Comparison of ENCODE assay signal across 10 cellular contexts in the genomic region with DNA sequence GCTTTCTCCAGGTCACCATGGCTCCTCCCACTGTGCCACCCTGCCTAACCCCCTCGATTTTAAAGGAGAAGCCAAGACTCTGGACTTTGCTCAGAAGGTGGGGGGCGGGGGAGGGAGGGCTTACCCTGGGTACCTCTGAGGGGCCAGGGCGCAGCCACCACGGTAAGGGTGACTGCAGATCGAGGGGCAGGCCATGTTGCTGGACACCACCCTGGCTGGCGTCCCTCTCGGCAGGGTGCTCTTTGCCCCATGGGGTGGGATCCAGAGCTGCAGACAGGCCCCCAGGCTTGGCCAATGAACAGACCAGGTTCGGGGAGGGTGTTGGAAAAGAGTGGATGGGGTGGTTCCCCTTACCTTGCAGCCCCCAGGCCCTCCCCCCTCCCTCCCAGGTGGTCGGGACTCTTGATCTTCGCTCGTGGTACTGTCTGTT. TPM values are rescaled to one million over a fixed set of nuclear protein-coding genes. Genes with fewer than 3 reads are reported as not detected.
DNase-seq lines count a peak whose midpoint lies in the region; ATAC-seq, FAIRE-seq and TF ChIP-seq lines count a peak whose summit lies in the region.
"Had no signal": no experiment of that assay in that cellular context is flagged by ENCODE, and none has a peak within 500 bp of the region (broad histone marks: within the 10 kb centered on the region; RNA-seq: fewer than 3 reads in every experiment).

No MANE protein-coding gene starts in this region.

- no peak overlapping the region for H2BK20ac ChIP-seq in IMR-90 (ENCODE audit: low read depth, low read length)

- peak overlapping the region; percentile 30 for H3K4me3 Mint-ChIP-seq in stimulated activated memory B cell treated with anti-CD40 and anti-IgM and Interleukin-4, amounts not matched to agents 10 μg/mL and 1 μg/mL and 100 μg/mL, for 72 hours

- no peak overlapping the region for H4K8ac ChIP-seq in IMR-90 (ENCODE audit: low read depth in 2 of 2, low read length in 2 of 2)

- no peak overlapping the region for H2AK9ac ChIP-seq in IMR-90 (replicated peaks; ENCODE audit: low read depth, low read length, poor library complexity)

- in situ Hi-C loops in IMR-90 (cut with MboI; ENCODE audit: low sequenced_read_pairs), result no loop called here

- no peak overlapping the region for H3K4me2 ChIP-seq in IMR-90 (ENCODE audit: low read depth, low read length)

- H4K91ac ChIP-seq in IMR-90 (ENCODE audit: insufficient read depth, low read depth, low read length), result no peak overlapping the region

- no peak overlapping the region for H3K18ac ChIP-seq in IMR-90 (ENCODE audit: low read depth, low read length)

- no peak overlapping the region for H3K14ac ChIP-seq in IMR-90 (replicated peaks; ENCODE audit: low read depth, low read length)

- H2BK15ac ChIP-seq in IMR-90 (ENCODE audit: low read depth, low read length), result no peak overlapping the region

- H2AK5ac ChIP-seq in IMR-90 (ENCODE audit: low read depth, low read length), result no peak overlapping the region

- H3K23ac ChIP-seq in IMR-90 (ENCODE audit: low read depth, low read length), result no peak overlapping the region

- FAIRE-seq in HTR-8/SVneo (lab: Jason Lieb, UNC), result no peak
- FAIRE-seq: GM12878 had no signal

- H3K4me1 Mint-ChIP-seq in stimulated activated memory B cell treated with anti-CD40 and anti-IgM and Interleukin-4, amounts not matched to agents 10 μg/mL and 1 μg/mL and 100 μg/mL, for 72 hours, result peaks cover 34% of the 10 kb centered on the region

- H3K79me1 ChIP-seq in IMR-90 (ENCODE audit: low read depth in 1 of 2, low read length in 2 of 2), result no peaks in the 10 kb centered on the region

- H2AFZ ChIP-seq in IMR-90 (replicated peaks; ENCODE audit: low read length, poor library complexity), result peak overlapping the region; percentile 70

- no peak for TF ChIP-seq RAD21 in IMR-90 (IDR thresholded peaks at IDR 0.05; ENCODE audit: low read length)

- peaks cover 51% of the 10 kb centered on the region for H3K27me3 Mint-ChIP-seq in stimulated activated memory B cell treated with anti-CD40 and anti-IgM and Interleukin-4, amounts not matched to agents 10 μg/mL and 1 μg/mL and 100 μg/mL, for 72 hours

- no TSS peak for BruUV-seq in IMR-90 (replicated peaks; lab: Mats Ljungman, UMichigan)

- ATAC-seq in IMR-90 (ENCODE audit: low read depth) (no peak), left lung (peak; percentile 0), GM21390 (IDR thresholded peaks at IDR 0.05; ENCODE audit: unreplicated experiment) (no peak)
- no peak for ATAC-seq in stimulated activated memory B cell treated with anti-CD40 and anti-IgM and Interleukin-4, amounts not matched to agents 10 μg/mL and 1 μg/mL and 100 μg/mL, for 72 hours

- TF ChIP-seq CTCF in IMR-90 (conservative IDR thresholded peaks at IDR 0.05; ENCODE audit: low read depth, low read length) (no peak), breast epithelium (IDR thresholded peaks at IDR 0.05) (no peak), left lung (IDR thresholded peaks at IDR 0.05) (no peak)

- no peak overlapping the region for H3K56ac ChIP-seq in IMR-90 (ENCODE audit: extremely low read depth, insufficient read depth, low read length)

- no peaks in the 10 kb centered on the region for H3K9me3 Mint-ChIP-seq in stimulated activated memory B cell treated with anti-CD40 and anti-IgM and Interleukin-4, amounts not matched to agents 10 μg/mL and 1 μg/mL and 100 μg/mL, for 72 hours

- H3K9me3 ChIP-seq in IMR-90 (ENCODE audit: control insufficient read depth, insufficient read depth, low read length) (no peaks in the 10 kb centered on the region), breast epithelium (no peaks in the 10 kb centered on the region), left lung (no peaks in the 10 kb centered on the region)
- H3K9me3 ChIP-seq: uterus had no signal

- no CpG with 5 or more reads among the region's 11 CpGs for WGBS in IMR-90 (ENCODE audit: extremely low coverage in 2 of 2, insufficient read length in 1 of 2), 2 experiments

- no peak for DNase-seq in IMR-90
- no peak for DNase-seq in breast epithelium (ENCODE audit: low spot score in 2 of 2)
- no peak for DNase-seq in left lung
- no peak for DNase-seq in HTR-8/SVneo (ENCODE audit: insufficient read length, low spot score)
- no peak for DNase-seq in NCI-H1092 treated with DMSO at 0.1 percent for 48 hours (lab: John Stamatoyannopoulos, UW)
- DNase-seq: T-helper 2 cell had no signal

- H4K5ac ChIP-seq in IMR-90 (ENCODE audit: low read depth, low read length), result no peak overlapping the region

- no peak overlapping the region for H3K4me3 ChIP-seq in IMR-90 (ENCODE audit: insufficient read depth, low read depth, low read length)
- peak overlapping the region in 2 of 3 donors; percentile 71 to 72 for H3K4me3 ChIP-seq in breast epithelium
- peak overlapping the region; percentile 36 to 46 for H3K4me3 ChIP-seq in left lung

- H3K36me3 Mint-ChIP-seq in stimulated activated memory B cell treated with anti-CD40 and anti-IgM and Interleukin-4, amounts not matched to agents 10 μg/mL and 1 μg/mL and 100 μg/mL, for 72 hours, result no peaks in the 10 kb centered on the region

- H2BK5ac ChIP-seq in IMR-90 (ENCODE audit: low read depth, low read length, poor library complexity, severe bottlenecking), result no peak overlapping the region

- H3K27me3 ChIP-seq in IMR-90 (ENCODE audit: control insufficient read depth, insufficient read depth, low read length) (peaks cover 30% of the 10 kb centered on the region), breast epithelium (no peaks in the 10 kb centered on the region), left lung (peaks cover 17 to 74% of the 10 kb centered on the region in 2 donors)

- H3K4ac ChIP-seq in IMR-90 (ENCODE audit: low read depth, low read length), result no peak overlapping the region

- H3K4me1 ChIP-seq in IMR-90 (ENCODE audit: control insufficient read depth, insufficient read depth, low read length), result peaks cover 16% of the 10 kb centered on the region; the same call in 1 of the 2 replicates
- no peaks in the 10 kb centered on the region for H3K4me1 ChIP-seq in breast epithelium
- peaks cover 6 to 37% of the 10 kb centered on the region in 2 donors for H3K4me1 ChIP-seq in left lung

- H3K36me3 ChIP-seq in IMR-90 (ENCODE audit: control insufficient read depth, insufficient read depth, low read length), result no peaks in the 10 kb centered on the region
- no peaks in the 10 kb centered on the region for H3K36me3 ChIP-seq in breast epithelium
- H3K36me3 ChIP-seq in left lung, result no peaks in the 10 kb centered on the region
- H3K36me3 ChIP-seq: uterus had no signal

- no peak overlapping the region for H2BK120ac ChIP-seq in IMR-90 (ENCODE audit: low read depth, low read length)

- dilution Hi-C loops in IMR-90 (cut with HindIII; ENCODE audit: low sequenced_read_pairs, unreplicated experiment), result no loop called here

- POLR2A ChIA-PET in IMR-90 (lab: Charles Lee; ENCODE audit: unreplicated experiment), result no interaction called here

- intact Hi-C loops in IMR-90 (cut with micrococcal nuclease) (no loop called here), breast epithelium (cut with DNase I; ENCODE audit: low total_unique reads) (no loop called here), left lung (cut with DNase I) (loop anchor here in 1 of 2 donors (10.0 kb wide), 1 partner anchor 103 kb away; a partner anchor contains a TSS)

- no peak overlapping the region for H3K27ac Mint-ChIP-seq in stimulated activated memory B cell treated with anti-CD40 and anti-IgM and Interleukin-4, amounts not matched to agents 10 μg/mL and 1 μg/mL and 100 μg/mL, for 72 hours

- no peaks in the 10 kb centered on the region for H4K20me1 ChIP-seq in IMR-90 (ENCODE audit: insufficient read depth, low read length)

- no peak for TF ChIP-seq POLR2A in IMR-90 (IDR thresholded peaks at IDR 0.05; ENCODE audit: low read depth, low read length)
- TF ChIP-seq POLR2A in breast epithelium (IDR thresholded peaks at IDR 0.05), result no peak

- 0 out of 2 replicates have a peak, but pooled peaks cover 7% of the 10 kb centered on the region for H3K9me1 ChIP-seq in IMR-90 (ENCODE audit: insufficient read depth, low read length)

- CTCF ChIA-PET in IMR-90 (lab: Yijun Ruan, JAX), result no interaction called here

- H3K9ac ChIP-seq in IMR-90 (ENCODE audit: low read depth, low read length), result no peak overlapping the region

- H3K27ac ChIP-seq in IMR-90 (ENCODE audit: insufficient read depth, low read length), result no peak overlapping the region
- peak overlapping the region; percentile 99 for H3K27ac ChIP-seq in breast epithelium
- H3K27ac ChIP-seq in left lung, result peak overlapping the region; percentile 53 to 57

TF ChIP-seq in IMR-90, 13 proteins besides CTCF, POLR2A, EP300 and RAD21 (continues in another document):
- TF ChIP-seq, protein P1, sequence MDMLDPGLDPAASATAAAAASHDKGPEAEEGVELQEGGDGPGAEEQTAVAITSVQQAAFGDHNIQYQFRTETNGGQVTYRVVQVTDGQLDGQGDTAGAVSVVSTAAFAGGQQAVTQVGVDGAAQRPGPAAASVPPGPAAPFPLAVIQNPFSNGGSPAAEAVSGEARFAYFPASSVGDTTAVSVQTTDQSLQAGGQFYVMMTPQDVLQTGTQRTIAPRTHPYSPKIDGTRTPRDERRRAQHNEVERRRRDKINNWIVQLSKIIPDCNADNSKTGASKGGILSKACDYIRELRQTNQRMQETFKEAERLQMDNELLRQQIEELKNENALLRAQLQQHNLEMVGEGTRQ (IDR thresholded peaks at IDR 0.05; ENCODE audit: low read depth, low read length), result no peak

RNA-seq across cellular contexts. Expression of a gene that starts 0.4 kb away (rescaled TPM):
- total RNA-seq in IMR-90 (2012; rRNA removed), result under 0.01 and 0.18 TPM in 2 replicates
- polyA plus RNA-seq in IMR-90 (2012; rRNA removed), result 0.14 and 0.36 TPM in 2 replicates
- polyA plus RNA-seq in IMR-90 (2012; cell fraction: cytosol; rRNA removed), result 0.12 and 0.26 TPM in 2 replicates
- 0.57 and 1.1 TPM in 2 replicates for polyA plus RNA-seq in IMR-90 (2012; cell fraction: nucleus; rRNA removed; ENCODE audit: low replicate concordance)
- total RNA-seq in breast epithelium, result 10 to 100 TPM in 2 of 3 donors, not detected in 1; 27.9 to 69.2 TPM
- total RNA-seq in left lung, result 10 to 100 TPM; 12.4 to 31.9 TPM

RNA-seq across cellular contexts. Expression of a gene that starts 7.0 kb away (rescaled TPM):
- 20.3 and 22.2 TPM in 2 replicates for total RNA-seq in IMR-90 (2012; rRNA removed)
- polyA plus RNA-seq in IMR-90 (2012; rRNA removed), result 75.6 and 82.4 TPM in 2 replicates
- 81.7 and 149 TPM in 2 replicates for polyA plus RNA-seq in IMR-90 (2012; cell fraction: cytosol; rRNA removed)
- 24.0 and 30.9 TPM in 2 replicates for polyA plus RNA-seq in IMR-90 (2012; cell fraction: nucleus; rRNA removed; ENCODE audit: low replicate concordance)
- 10 to 100 TPM; 50.7 to 68.2 (median 61.6) TPM for total RNA-seq in breast epithelium
- 10 to 100 TPM; 45.6 to 57.9 TPM for total RNA-seq in left lung

RNA-seq across cellular contexts. Expression of a gene that starts 37.5 kb away (rescaled TPM):
- 26.1 and 28.7 TPM in 2 replicates for total RNA-seq in IMR-90 (2012; rRNA removed)
- 33.3 and 34.6 TPM in 2 replicates for polyA plus RNA-seq in IMR-90 (2012; rRNA removed)
- 26.4 and 33.2 TPM in 2 replicates for polyA plus RNA-seq in IMR-90 (2012; cell fraction: cytosol; rRNA removed)
- polyA plus RNA-seq in IMR-90 (2012; cell fraction: nucleus; rRNA removed; ENCODE audit: low replicate concordance), result 34.2 and 69.9 TPM in 2 replicates
- 100 to 1,000 TPM in 1 of 3 donors, 10 to 100 TPM in 2; 13.1 to 118 (median 59.0) TPM for total RNA-seq in breast epithelium
- 100 to 1,000 TPM in 1 of 2 donors, 10 to 100 TPM in 1; 65.1 to 137 TPM for total RNA-seq in left lung

RNA-seq across cellular contexts. Expression of a gene that starts 49.5 kb away (rescaled TPM):
- total RNA-seq in IMR-90 (2012; rRNA removed) (3.6 and 4.3 TPM in 2 replicates), breast epithelium (10 to 100 TPM; 11.7 to 23.7 (median 21.6) TPM), left lung (10 to 100 TPM; 17.2 to 32.9 TPM)
- polyA plus RNA-seq in IMR-90 (2012; rRNA removed), result 9.8 and 10.4 TPM in 2 replicates
- 7.2 and 13.5 TPM in 2 replicates for polyA plus RNA-seq in IMR-90 (2012; cell fraction: cytosol; rRNA removed)
- polyA plus RNA-seq in IMR-90 (2012; cell fraction: nucleus; rRNA removed; ENCODE audit: low replicate concordance), result 40.4 and 52.8 TPM in 2 replicates
